ENCODE assay signal across 11 cellular contexts in the genomic region with DNA sequence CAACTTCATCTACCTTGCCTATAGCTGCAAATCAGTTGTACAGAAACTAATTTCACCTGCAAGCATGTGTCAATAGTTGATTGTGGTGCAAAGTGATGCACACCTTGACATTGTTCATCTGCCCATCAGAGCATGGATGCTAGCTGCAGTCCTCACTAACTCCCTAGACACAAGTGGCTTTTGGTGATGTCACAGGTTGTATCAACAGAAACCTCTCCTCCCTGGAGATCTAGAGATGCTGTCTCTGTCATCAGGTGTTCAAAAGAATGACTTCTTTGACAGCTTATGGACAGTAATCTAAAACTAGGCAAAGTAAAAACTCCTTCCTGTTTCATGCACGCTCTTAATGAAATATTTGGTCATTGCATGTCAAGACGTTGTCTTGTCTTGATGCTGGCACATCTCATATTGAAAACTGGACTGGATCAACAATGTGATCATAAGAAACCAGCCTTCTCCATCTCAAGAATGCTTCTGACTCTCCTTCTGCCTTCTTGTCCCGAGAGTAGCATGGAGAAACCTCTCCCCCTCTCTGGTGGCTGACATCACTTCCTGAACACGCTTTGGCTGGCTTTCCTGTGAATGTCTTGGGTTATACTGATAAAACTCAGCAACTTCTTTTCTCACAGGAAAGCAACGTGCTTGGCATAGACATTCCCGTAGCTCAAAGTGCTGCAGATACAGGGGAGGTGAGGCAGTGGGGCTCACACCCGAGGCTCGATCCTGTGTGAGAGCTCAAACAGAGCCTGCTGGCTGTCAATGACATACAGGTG.
DNase-seq lines count a peak whose midpoint lies in the region; ATAC-seq, FAIRE-seq and TF ChIP-seq lines count a peak whose summit lies in the region.
"Had no signal": no experiment of that assay in that cellular context is flagged by ENCODE, and none has a peak within 500 bp of the region (broad histone marks: within the 10 kb centered on the region; RNA-seq: fewer than 3 reads in every experiment).

No MANE protein-coding gene starts in this region.

- peaks cover 2 to 6% of the 10 kb centered on the region in 2 experiments; a peak in 2 of 5 replicates for H3K27me3 ChIP-seq in K562 (ENCODE audit: control insufficient read depth in 2 of 2, insufficient read depth in 2 of 2, low read length in 2 of 2)
- no peaks in the 10 kb centered on the region for H3K27me3 ChIP-seq in layer of hippocampus (ENCODE audit: control insufficient read depth, insufficient read depth, low read length)
- no peaks in the 10 kb centered on the region for H3K27me3 ChIP-seq in transverse colon
- H3K27me3 ChIP-seq: spleen had no signal

- peak overlapping the region; percentile 30; the same call in 1 of the 2 replicates for H3K4me2 ChIP-seq in K562 (ENCODE audit: insufficient read depth, low read length)

- no peak for TF ChIP-seq POLR2A in K562 (conservative IDR thresholded peaks at IDR 0.05)
- TF ChIP-seq POLR2A in transverse colon (IDR thresholded peaks at IDR 0.05): no peak

- no peaks in the 10 kb centered on the region for H3K79me2 ChIP-seq in K562 (ENCODE audit: control insufficient read depth, insufficient read depth, low read length)

- FAIRE-seq in K562 (lab: Jason Lieb, UNC): peak; percentile 75

- H4K20me1 ChIP-seq in K562 (replicated peaks; ENCODE audit: control insufficient read depth, insufficient read depth, low read length): no peaks in the 10 kb centered on the region

- H3K36me3 ChIP-seq in K562 (ENCODE audit: control insufficient read depth, insufficient read depth, low read length) (no peaks in the 10 kb centered on the region), transverse colon (no peaks in the 10 kb centered on the region)

- TF ChIP-seq CTCF in K562 (IDR thresholded peaks at IDR 0.05 in 2 of 3, conservative IDR thresholded peaks at IDR 0.05 in 1 of 3; ENCODE audit: insufficient read depth in 2 of 3, low read depth in 1 of 3, low read length in 3 of 3): no peak
- no peak for TF ChIP-seq CTCF in transverse colon (IDR thresholded peaks at IDR 0.05)

- H3K4me3 ChIP-seq in K562: no peak overlapping the region
- no peak overlapping the region for H3K4me3 ChIP-seq in transverse colon
- H3K4me3 ChIP-seq: spleen had no signal

- in situ Hi-C loops in K562 (cut with MboI): loop anchor here (25.0 kb wide), 1 partner anchor 615 kb away; the partner anchor contains the start of gene IL6
- in situ Hi-C loops in transverse colon (cut with MboI; ENCODE audit: low pct_ligation_motif_present in 1 of 4, low pct_unique_long_range_greater_than_20kb in 1 of 4, low sequenced_read_pairs in 3 of 4): no loop called here

- POLR2A ChIA-PET in K562 (lab: Yijun Ruan, JAX): interaction anchor here (0.5 to 1.6 kb wide), 3 partner anchors 11 to 286 kb away, joined by 3 read pairs; no protein-coding TSS in a partner anchor

- CTCF ChIA-PET in K562 (lab: Yijun Ruan, JAX; ENCODE audit: low intra/inter-chr PET ratio): interaction anchor here (0.6 kb wide), 1 partner anchor 43 kb away, joined by 3 read pairs; no protein-coding TSS in a partner anchor

- WGBS in K562 (ENCODE audit: insufficient coverage, low coverage, missing lambda C conversion rate): 14% methylated on average over 8 of the region's 8 CpGs
- 60 to 95% methylated on average over 3 to 8 of the region's 8 CpGs for WGBS in transverse colon (ENCODE audit: low coverage in 1 of 2), 2 donors

- H3K9me3 ChIP-seq in K562 (replicated peaks; ENCODE audit: control insufficient read depth, insufficient read depth, low read depth, low read length) (no peaks in the 10 kb centered on the region), transverse colon (no peaks in the 10 kb centered on the region)
- H3K9me3 ChIP-seq: spleen had no signal

- ATAC-seq in K562 (peak; percentile 74), HG02885 (IDR thresholded peaks at IDR 0.05; ENCODE audit: poor library complexity, unreplicated experiment) (no peak), HG02623 (IDR thresholded peaks at IDR 0.05; ENCODE audit: unreplicated experiment) (no peak), GM19397 (IDR thresholded peaks at IDR 0.05; ENCODE audit: unreplicated experiment) (no peak)

- no peak overlapping the region; the same call in 2 of the 3 replicates for H3K27ac ChIP-seq in K562 (ENCODE audit: extremely low read depth, low read depth, low read length)
- H3K27ac ChIP-seq in layer of hippocampus (ENCODE audit: low read depth, low read length): peak overlapping the region; percentile 4
- H3K27ac ChIP-seq in transverse colon: no peak overlapping the region

- no peaks in the 10 kb centered on the region for H3K9me1 ChIP-seq in K562 (ENCODE audit: control insufficient read depth, insufficient read depth, low read length)

- peak; percentile 46 for DNase-seq in AG08395 (ENCODE audit: low spot score)
- peak; percentile 35 for DNase-seq in EL
- DNase-seq in K562 (ENCODE audit: extremely low read depth in 1 of 4, low spot score in 3 of 4): peak in 2 of 4 experiments; percentile 42 to 58
- DNase-seq in transverse colon: no peak
- DNase-seq: Calu3, spleen, T-helper 9 cell had no signal

- peaks cover 3 to 22% of the 10 kb centered on the region in 2 experiments; a peak in 3 of 5 replicates for H3K4me1 ChIP-seq in K562 (replicated peaks in 1 of 2; ENCODE audit: control insufficient read depth in 2 of 2, insufficient read depth in 2 of 2, low read length in 2 of 2)
- H3K4me1 ChIP-seq in transverse colon: no peaks in the 10 kb centered on the region

- intact Hi-C loops in K562 (cut with micrococcal nuclease): loop anchor here (5.0 kb wide), 1 partner anchor 45 kb away; no protein-coding TSS in a partner anchor
- intact Hi-C loops in transverse colon (cut with DNase I; ENCODE audit: low total_unique reads): no loop called here

- TF ChIP-seq RAD21 in K562 (CRISPR knock-in tag; conservative IDR thresholded peaks at IDR 0.05 in 1 of 2, IDR thresholded peaks at IDR 0.05 in 1 of 2): no peak

- no TSS peak for BruUV-seq in K562 (replicated peaks; lab: Mats Ljungman, UMichigan)

- peak overlapping the region; percentile 90 for H2AFZ ChIP-seq in K562 (ENCODE audit: low read depth, low read length)

- TF ChIP-seq EP300 in K562 (IDR thresholded peaks at IDR 0.05; ENCODE audit: low read length) (no peak), transverse colon (IDR thresholded peaks at IDR 0.05; ENCODE audit: low read depth) (no peak)

- peak overlapping the region in 1 of 2 experiments; percentile 4; a peak in 1 of 4 replicates for H3K9ac ChIP-seq in K562 (ENCODE audit: insufficient read depth in 1 of 2, low read depth in 2 of 2, low read length in 2 of 2)

TF ChIP-seq in K562, 482 proteins besides CTCF, POLR2A, EP300 and RAD21 (continues in another document):
- TF ChIP-seq SREBF1 (IDR thresholded peaks at IDR 0.05; ENCODE audit: borderline replicate concordance, low read depth, low read length) (no peak), CXXC5 (CRISPR knock-in tag; IDR thresholded peaks at IDR 0.05) (peak; percentile 42), CTBP1 (IDR thresholded peaks at IDR 0.05; ENCODE audit: borderline replicate concordance) (0 out of 2 replicates have a peak, but pooled peaks have one; percentile 28), MED1 (CRISPR knock-in tag; IDR thresholded peaks at IDR 0.05; ENCODE audit: borderline replicate concordance) (no peak), ZNF592 (IDR thresholded peaks at IDR 0.05) (peak; percentile 50; the same call in 1 of the 2 replicates)
- TF ChIP-seq, protein P1, sequence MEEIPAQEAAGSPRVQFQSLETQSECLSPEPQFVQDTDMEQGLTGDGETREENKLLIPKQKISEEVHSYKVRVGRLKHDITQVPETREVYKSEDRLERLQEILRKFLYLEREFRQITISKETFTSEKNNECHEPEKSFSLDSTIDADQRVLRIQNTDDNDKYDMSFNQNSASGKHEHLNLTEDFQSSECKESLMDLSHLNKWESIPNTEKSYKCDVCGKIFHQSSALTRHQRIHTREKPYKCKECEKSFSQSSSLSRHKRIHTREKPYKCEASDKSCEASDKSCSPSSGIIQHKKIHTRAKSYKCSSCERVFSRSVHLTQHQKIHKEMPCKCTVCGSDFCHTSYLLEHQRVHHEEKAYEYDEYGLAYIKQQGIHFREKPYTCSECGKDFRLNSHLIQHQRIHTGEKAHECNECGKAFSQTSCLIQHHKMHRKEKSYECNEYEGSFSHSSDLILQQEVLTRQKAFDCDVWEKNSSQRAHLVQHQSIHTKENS (CRISPR knock-in tag; IDR thresholded peaks at IDR 0.05): no peak
